Comparison of ENCODE assay signal across 24 cellular contexts in the genomic region with DNA sequence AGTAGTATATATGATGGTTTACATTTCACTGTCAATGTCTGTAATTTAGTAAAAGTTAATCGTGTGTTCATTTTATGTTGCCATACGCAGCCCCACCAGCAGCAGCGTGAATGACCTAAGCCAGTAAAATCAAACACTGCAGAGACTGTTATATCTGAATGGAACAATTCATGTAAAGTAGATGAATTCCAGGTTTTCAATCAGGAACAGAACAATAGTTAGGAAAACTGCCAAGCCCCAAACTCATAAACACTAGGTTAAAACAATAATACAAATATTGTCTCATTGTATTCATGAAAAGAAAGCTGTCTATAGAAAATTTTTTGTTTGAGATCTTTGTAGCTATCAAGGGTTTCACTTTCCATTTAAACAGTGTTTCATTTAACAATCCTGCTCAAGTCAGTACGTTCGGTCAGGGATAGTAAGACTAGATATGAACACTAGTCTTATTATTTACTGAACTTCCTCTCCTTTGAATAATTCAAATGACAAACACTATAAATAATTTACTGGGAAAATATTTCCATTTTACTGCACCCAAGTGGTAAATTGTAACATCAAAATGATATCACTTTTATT.
A peak's percentile ranks its signal among the peaks of the same experiment; 100 is the strongest.
DNase-seq lines count a peak whose midpoint lies in the region; FAIRE-seq and TF ChIP-seq lines count a peak whose summit lies in the region.
"Had no signal": no experiment of that assay in that cellular context is flagged by ENCODE, and none has a peak within 500 bp of the region (broad histone marks: within the 10 kb centered on the region; RNA-seq: fewer than 3 reads in every experiment).

No MANE protein-coding gene starts in this region.

- H3K4me3 ChIP-seq in GM23248 (peak overlapping the region; percentile 62), adipocyte (ENCODE audit: low read length) (peak overlapping the region; percentile 72), prostate gland (no peak overlapping the region)
- no peak overlapping the region for H3K4me3 ChIP-seq in effector memory CD4-positive, alpha-beta T cell (ENCODE audit: insufficient read depth, low read depth, low read length, poor library complexity, severe bottlenecking)
- H3K4me3 ChIP-seq: skin epidermis had no signal

- TF ChIP-seq CTCF in prostate gland (IDR thresholded peaks at IDR 0.05) = no peak
- TF ChIP-seq CTCF in GM20000 (IDR thresholded peaks at IDR 0.05; ENCODE audit: extremely low read depth, missing control alignments) = no peak

- intact Hi-C loops in prostate gland (cut with DNase I) = no loop called here

- no peaks in the 10 kb centered on the region for H3K9me2 ChIP-seq in GM23248 (ENCODE audit: insufficient read depth)

- H3K9ac ChIP-seq in GM23248 (peak overlapping the region; percentile 28), adipocyte (ENCODE audit: low read length) (peak overlapping the region; percentile 52)

- H3K4me1 ChIP-seq in GM23248 (ENCODE audit: insufficient read depth) (no peaks in the 10 kb centered on the region), adipocyte (ENCODE audit: control insufficient read depth, insufficient read depth, low read length) (peaks cover 7% of the 10 kb centered on the region), prostate gland (replicated peaks) (no peaks in the 10 kb centered on the region)
- no peaks in the 10 kb centered on the region for H3K4me1 ChIP-seq in effector memory CD4-positive, alpha-beta T cell (ENCODE audit: control insufficient read depth, insufficient read depth, low read length, poor library complexity, severe bottlenecking)

- no peaks in the 10 kb centered on the region for H3K9me3 ChIP-seq in GM23248 (ENCODE audit: low read depth)
- H3K9me3 ChIP-seq in adipocyte (ENCODE audit: control insufficient read depth, low read length) = no peaks in the 10 kb centered on the region
- no peaks in the 10 kb centered on the region for H3K9me3 ChIP-seq in prostate gland
- no peaks in the 10 kb centered on the region for H3K9me3 ChIP-seq in effector memory CD4-positive, alpha-beta T cell (ENCODE audit: control insufficient read depth, low read length)

- peak; percentile 94 for FAIRE-seq in frontal cortex (lab: Jason Lieb, UNC)
- FAIRE-seq: HTR-8/SVneo, TTC549 had no signal

- H3K27me3 ChIP-seq in GM23248 (replicated peaks; ENCODE audit: insufficient read depth) = no peaks in the 10 kb centered on the region
- H3K27me3 ChIP-seq in adipocyte (replicated peaks; ENCODE audit: control insufficient read depth, insufficient read depth, low read length) = no peaks in the 10 kb centered on the region
- H3K27me3 ChIP-seq in prostate gland (replicated peaks; ENCODE audit: insufficient read depth) = no peaks in the 10 kb centered on the region
- H3K27me3 ChIP-seq in effector memory CD4-positive, alpha-beta T cell (replicated peaks; ENCODE audit: control insufficient read depth, insufficient read depth, low read length, poor library complexity, severe bottlenecking) = no peaks in the 10 kb centered on the region

- in situ Hi-C loops in GM23248 (cut with MboI) = no loop called here

- no peaks in the 10 kb centered on the region for H3K36me3 ChIP-seq in GM23248 (ENCODE audit: low read depth)
- H3K36me3 ChIP-seq in adipocyte (ENCODE audit: control insufficient read depth, insufficient read depth, low read length, severe bottlenecking) = no peaks in the 10 kb centered on the region
- H3K36me3 ChIP-seq in prostate gland = no peaks in the 10 kb centered on the region
- H3K36me3 ChIP-seq in effector memory CD4-positive, alpha-beta T cell (ENCODE audit: control insufficient read depth, insufficient read depth, low read length) = no peaks in the 10 kb centered on the region

- no peaks in the 10 kb centered on the region for H3F3A ChIP-seq in GM23248 (ENCODE audit: insufficient read depth)

- H3K27ac ChIP-seq in GM23248 = no peak overlapping the region
- no peak overlapping the region for H3K27ac ChIP-seq in prostate gland
- H3K27ac ChIP-seq in effector memory CD4-positive, alpha-beta T cell (ENCODE audit: insufficient read depth, low read length, poor library complexity, severe bottlenecking) = no peak overlapping the region
- H3K27ac ChIP-seq: skin epidermis had no signal

- H3K4me2 ChIP-seq in GM23248 (ENCODE audit: unreplicated experiment) = peak overlapping the region; percentile 72

- DNase-seq in GM23248 = peak; percentile 29
- DNase-seq in adipocyte (ENCODE audit: low read depth) = no peak
- DNase-seq in frontal cortex (ENCODE audit: low spot score in 2 of 2) = peak in 1 of 2 donors; percentile 15
- DNase-seq in putamen (ENCODE audit: low spot score) = peak; percentile 49
- no peak for DNase-seq in stimulated activated CD4-positive, alpha-beta T cell treated with anti-CD3 and anti-CD28 coated beads, Interleukin-4, amount 100 ng/mL, for 24 hours
- no peak for DNase-seq in prostate gland (ENCODE audit: low spot score)
- DNase-seq in effector memory CD4-positive, alpha-beta T cell = no peak
- no peak for DNase-seq in GM20000 (ENCODE audit: low spot score)
- DNase-seq: activated CD4-positive, alpha-beta T cell treated with anti-CD3 and anti-CD28 coated beads for 1 hour; activated T-cell treated with anti-CD3 and anti-CD28 coated beads, Interleukin-2, amount 50 U/mL, for 24 hours; CD8-positive, alpha-beta T cell; DMS53; GDM1; left colon; MV-4-11; NCI-H1694; NCI-H774; nephron progenitor cell; SHP77; stimulated activated CD4-positive, alpha-beta T cell treated with anti-CD3 and anti-CD28 coated beads, Interleukin-2, amount 100 ng/mL, for 24 hours; T-cell had no signal

- no peak for TF ChIP-seq POLR2A in prostate gland (IDR thresholded peaks at IDR 0.05)

- H4K20me1 ChIP-seq in GM23248 (ENCODE audit: insufficient read depth) = no peaks in the 10 kb centered on the region

- H3K79me2 ChIP-seq in GM23248 (ENCODE audit: insufficient read depth) = no peaks in the 10 kb centered on the region

- 18 to 21% methylated on average over 5 of the region's 5 CpGs for WGBS in GM23248 (ENCODE audit: low coverage in 1 of 2, low lambda C conversion rate in 2 of 2, missing lambda C conversion rate in 2 of 2), 2 experiments
- WGBS in prostate gland = 40% methylated on average over 5 of the region's 5 CpGs

- peak overlapping the region; percentile 71 for H2AFZ ChIP-seq in GM23248

Comparison
In these comparisons a context has a peak if more than half of its experiments do, and no peak if none do; other contexts are left out.
1. DNase-seq: peak in GM23248 (single experiment) and putamen (single experiment); none in adipocyte (single experiment), stimulated activated CD4-positive, alpha-beta T cell treated with anti-CD3 and anti-CD28 coated beads, Interleukin-4, amount 100 ng/mL, for 24 hours (single experiment), prostate gland (single experiment), effector memory CD4-positive, alpha-beta T cell (0 of 3) and GM20000 (single experiment).
2. H3K4me3 ChIP-seq: peak in GM23248 (single experiment) and adipocyte (single experiment); none in prostate gland (0 of 2) and effector memory CD4-positive, alpha-beta T cell (single experiment).